8 cellular contexts compared by ENCODE assay signal in genomic region chr9:127611796-127612790, GRCh38. TPM values are rescaled to one million over a fixed set of nuclear protein-coding genes. Genes with fewer than 3 reads are reported as not detected.
DNase-seq lines count a peak whose midpoint lies in the region; ATAC-seq and TF ChIP-seq lines count a peak whose summit lies in the region.

Gene STXBP1, plus strand, starts transcription at chr9:127612277. Its CDS starts 127 bp downstream, at chr9:127612404.

- H3K4me3 Mint-ChIP-seq in activated T-helper 17 cell treated with anti-CD3 and anti-CD28 coated beads, Interleukin-2, amount 50 U/mL, for 72 hours = peak within 1 kb of the TSS; percentile 95
- H3K4me3 Mint-ChIP-seq in natural killer cell treated with Interleukin-12 subunit alpha and Interleukin-12 subunit beta and Interleukin-15 and Interleukin-18, amount 100 ng/mL, for 72 hours = peak within 1 kb of the TSS; percentile 98

- H3K27ac ChIP-seq in KMS-11 = no peak within 1 kb of the TSS

- H2AFZ ChIP-seq in KMS-11 (ENCODE audit: low read depth) = peak within 1 kb of the TSS; percentile 93

- TF ChIP-seq CTCF in KMS-11 (conservative IDR thresholded peaks at IDR 0.05; ENCODE audit: low read depth, low read length) = no peak

- peak within 1 kb of the TSS; percentile 90 for H3K27ac Mint-ChIP-seq in activated T-helper 17 cell treated with anti-CD3 and anti-CD28 coated beads, Interleukin-2, amount 50 U/mL, for 72 hours
- peak within 1 kb of the TSS; percentile 19 to 81 for H3K27ac Mint-ChIP-seq in natural killer cell treated with Interleukin-12 subunit alpha and Interleukin-12 subunit beta and Interleukin-15 and Interleukin-18, amount 100 ng/mL, for 72 hours

- no peaks in the 10 kb centered on the region for H3K36me3 ChIP-seq in KMS-11 (ENCODE audit: insufficient read depth)

- H3K36me3 Mint-ChIP-seq in activated T-helper 17 cell treated with anti-CD3 and anti-CD28 coated beads, Interleukin-2, amount 50 U/mL, for 72 hours (ENCODE audit: low read depth) = peaks cover 8% of the 10 kb centered on the region
- H3K36me3 Mint-ChIP-seq in natural killer cell treated with Interleukin-12 subunit alpha and Interleukin-12 subunit beta and Interleukin-15 and Interleukin-18, amount 100 ng/mL, for 72 hours = no peaks in the 10 kb centered on the region

- peaks cover 9% of the 10 kb centered on the region; the same call in 1 of the 2 replicates for H3K79me2 ChIP-seq in KMS-11 (ENCODE audit: insufficient read depth, low read depth)

- H4K20me1 ChIP-seq in KMS-11 (ENCODE audit: insufficient read depth) = no peaks in the 10 kb centered on the region

- H3K4me1 ChIP-seq in KMS-11 (ENCODE audit: low read depth, poor library complexity, severe bottlenecking) = peaks cover 39% of the 10 kb centered on the region

- H3K9me3 Mint-ChIP-seq in activated T-helper 17 cell treated with anti-CD3 and anti-CD28 coated beads, Interleukin-2, amount 50 U/mL, for 72 hours = no peaks in the 10 kb centered on the region
- H3K9me3 Mint-ChIP-seq in natural killer cell treated with Interleukin-12 subunit alpha and Interleukin-12 subunit beta and Interleukin-15 and Interleukin-18, amount 100 ng/mL, for 72 hours = no peaks in the 10 kb centered on the region

- H3K4me2 ChIP-seq in KMS-11 = peak within 1 kb of the TSS; percentile 86

- H3K27me3 ChIP-seq in KMS-11 (ENCODE audit: insufficient read depth, low read depth) = no peaks in the 10 kb centered on the region

- H3K4me3 ChIP-seq in KMS-11 (IDR thresholded peaks at IDR 0.05; ENCODE audit: insufficient read depth, low read depth, low read length) = no peak within 1 kb of the TSS

- peaks cover 12% of the 10 kb centered on the region for H3K27me3 Mint-ChIP-seq in activated T-helper 17 cell treated with anti-CD3 and anti-CD28 coated beads, Interleukin-2, amount 50 U/mL, for 72 hours
- peaks cover 32 to 33% of the 10 kb centered on the region in 2 donors for H3K27me3 Mint-ChIP-seq in natural killer cell treated with Interleukin-12 subunit alpha and Interleukin-12 subunit beta and Interleukin-15 and Interleukin-18, amount 100 ng/mL, for 72 hours

- peak; percentile 15 for DNase-seq in DMS 273 treated with DMSO at 0.1 percent for 48 hours (lab: John Stamatoyannopoulos, UW)
- peak; percentile 96 for DNase-seq in RPMI8226
- peak; percentile 70 for DNase-seq in fibroblast of peridontal ligament (ENCODE audit: extremely low read depth)
- peak; percentile 93 for DNase-seq in natural killer cell treated with Interleukin-12 subunit alpha and Interleukin-12 subunit beta and Interleukin-15 and Interleukin-18, amount 100 ng/mL, for 72 hours (ENCODE audit: low spot score)
- peak; percentile 79 for DNase-seq in stimulated activated naive CD4-positive, alpha-beta T cell treated with Interleukin-2 at 50 U/mL for 16 hours (lab: John Stamatoyannopoulos, UW)

- peak within 1 kb of the TSS; percentile 43; the same call in 1 of the 2 replicates for H3K9ac ChIP-seq in KMS-11

- H3K4me1 Mint-ChIP-seq in activated T-helper 17 cell treated with anti-CD3 and anti-CD28 coated beads, Interleukin-2, amount 50 U/mL, for 72 hours = peaks cover 24% of the 10 kb centered on the region
- H3K4me1 Mint-ChIP-seq in natural killer cell treated with Interleukin-12 subunit alpha and Interleukin-12 subunit beta and Interleukin-15 and Interleukin-18, amount 100 ng/mL, for 72 hours (ENCODE audit: low read depth in 2 of 2) = peaks cover 24 to 35% of the 10 kb centered on the region in 2 donors

- peak; percentile 80 for ATAC-seq in GM21619 (IDR thresholded peaks at IDR 0.05; ENCODE audit: unreplicated experiment)
- ATAC-seq in activated T-helper 17 cell treated with anti-CD3 and anti-CD28 coated beads, Interleukin-2, amount 50 U/mL, for 72 hours (replicated peaks) = peak; percentile 86
- ATAC-seq in natural killer cell treated with Interleukin-12 subunit alpha and Interleukin-12 subunit beta and Interleukin-15 and Interleukin-18, amount 100 ng/mL, for 72 hours = peak; percentile 94 to 98

RNA-seq across cellular contexts. Expression of gene STXBP1, which starts in this region (rescaled TPM):
- 10 to 100 TPM; 14.7 to 17.1 TPM for total RNA-seq in activated T-helper 17 cell treated with anti-CD3 and anti-CD28 coated beads, Interleukin-2, amount 50 U/mL, for 72 hours
- 1 to 10 TPM; 4.0 to 8.1 TPM for total RNA-seq in natural killer cell treated with Interleukin-12 subunit alpha and Interleukin-12 subunit beta and Interleukin-15 and Interleukin-18, amount 100 ng/mL, for 72 hours

Comparison
In these comparisons a context has a peak if more than half of its experiments do, and no peak if none do; other contexts are left out.
1. DNase-seq: peak in every context shown above with its lines; median percentile 96 in RPMI8226; 93 in natural killer cell treated with Interleukin-12 subunit alpha and Interleukin-12 subunit beta and Interleukin-15 and Interleukin-18, amount 100 ng/mL, for 72 hours; 79 in stimulated activated naive CD4-positive, alpha-beta T cell treated with Interleukin-2 at 50 U/mL for 16 hours; 70 in fibroblast of peridontal ligament; 15 in DMS 273 treated with DMSO at 0.1 percent for 48 hours.